In genomic region chr16:57394444-57394843, GRCh38 we compare ENCODE assay signal across 22 cellular contexts. TPM values are rescaled to one million over a fixed set of nuclear protein-coding genes. Genes with fewer than 3 reads are reported as not detected.
DNase-seq lines count a peak whose midpoint lies in the region; ATAC-seq, FAIRE-seq and TF ChIP-seq lines count a peak whose summit lies in the region.
"Had no signal": no experiment of that assay in that cellular context is flagged by ENCODE, and none has a peak within 500 bp of the region (broad histone marks: within the 10 kb centered on the region; RNA-seq: fewer than 3 reads in every experiment).

No MANE protein-coding gene starts in this region.

- ATAC-seq in A549: no peak
- ATAC-seq in K562: no peak
- ATAC-seq: psoas muscle; stimulated activated effector memory CD8-positive, alpha-beta T cell treated with anti-CD3 and anti-CD28 coated beads, Interleukin-12 subunit alpha, Interleukin-12 subunit beta, amount 100 ng/mL, for 72 hours had no signal

- H3K4me3 Mint-ChIP-seq in chondrocyte (ENCODE audit: unreplicated experiment): no peak overlapping the region
- H3K4me3 Mint-ChIP-seq: activated naive CD8-positive, alpha-beta T cell treated with anti-CD3 and anti-CD28 coated beads for 36 hours; stimulated activated effector memory CD8-positive, alpha-beta T cell treated with anti-CD3 and anti-CD28 coated beads, Interleukin-12 subunit alpha, Interleukin-12 subunit beta, amount 100 ng/mL, for 72 hours had no signal

- H3K4me1 Mint-ChIP-seq in chondrocyte (ENCODE audit: low read depth): peaks cover 3% of the 10 kb centered on the region
- H3K4me1 Mint-ChIP-seq: activated naive CD8-positive, alpha-beta T cell treated with anti-CD3 and anti-CD28 coated beads for 36 hours; stimulated activated effector memory CD8-positive, alpha-beta T cell treated with anti-CD3 and anti-CD28 coated beads, Interleukin-12 subunit alpha, Interleukin-12 subunit beta, amount 100 ng/mL, for 72 hours had no signal

- intact Hi-C loops in K562 (cut with micrococcal nuclease): no loop called here
- intact Hi-C loops in dorsolateral prefrontal cortex (cut with DNase I): no loop called here

- H3K27me3 Mint-ChIP-seq in chondrocyte (ENCODE audit: low read depth): peaks cover 5% of the 10 kb centered on the region

- DNase-seq in A549 (ENCODE audit: low read depth in 1 of 2, low spot score in 1 of 2): no peak
- DNase-seq in K562 (ENCODE audit: extremely low read depth in 1 of 4, low spot score in 3 of 4): no peak
- DNase-seq in kidney tubule cell (ENCODE audit: low spot score): peak; percentile 82
- no peak for DNase-seq in dorsolateral prefrontal cortex
- no peak for DNase-seq in chondrocyte (ENCODE audit: low spot score)
- no peak for DNase-seq in stimulated activated CD4-positive, alpha-beta T cell treated with anti-CD3 and anti-CD28 coated beads, Interleukin-12 subunit alpha, Interleukin-12 subunit beta, amount 100 ng/mL, for 4 hours
- DNase-seq in dedifferentiated amniotic fluid mesenchymal stem cell (ENCODE audit: extremely low spot score): no peak
- DNase-seq: activated CD8-positive, alpha-beta memory T cell treated with anti-CD3 and anti-CD28 coated beads, Interleukin-2, amount 50 U/mL, for 48 hours; activated naive CD8-positive, alpha-beta T cell treated with anti-CD3 and anti-CD28 coated beads for 36 hours; NCI-H526; stimulated activated CD4-positive, alpha-beta T cell treated with anti-CD3 and anti-CD28 coated beads, Interleukin-4, amount 100 ng/mL, for 1 hour; WERI-Rb-1 had no signal

- H3K9me3 Mint-ChIP-seq in chondrocyte (ENCODE audit: low read depth): no peaks in the 10 kb centered on the region
- H3K9me3 Mint-ChIP-seq: activated naive CD8-positive, alpha-beta T cell treated with anti-CD3 and anti-CD28 coated beads for 36 hours; stimulated activated effector memory CD8-positive, alpha-beta T cell treated with anti-CD3 and anti-CD28 coated beads, Interleukin-12 subunit alpha, Interleukin-12 subunit beta, amount 100 ng/mL, for 72 hours had no signal

- no peaks in the 10 kb centered on the region for H3K36me3 Mint-ChIP-seq in chondrocyte (ENCODE audit: low read depth)
- H3K36me3 Mint-ChIP-seq: activated naive CD8-positive, alpha-beta T cell treated with anti-CD3 and anti-CD28 coated beads for 36 hours; stimulated activated effector memory CD8-positive, alpha-beta T cell treated with anti-CD3 and anti-CD28 coated beads, Interleukin-12 subunit alpha, Interleukin-12 subunit beta, amount 100 ng/mL, for 72 hours had no signal

- TF ChIP-seq POLR2A in A549 (IDR thresholded peaks at IDR 0.05; ENCODE audit: low read length) (no peak), K562 (conservative IDR thresholded peaks at IDR 0.05) (no peak)

- no peak overlapping the region for H3K4me2 ChIP-seq in A549
- H3K4me2 ChIP-seq in K562 (ENCODE audit: insufficient read depth, low read length): no peak overlapping the region

- H3K9me3 ChIP-seq in A549 (no peaks in the 10 kb centered on the region), HEK293 (ENCODE audit: control insufficient read depth, insufficient read depth, low read depth, low read length) (no peaks in the 10 kb centered on the region), K562 (replicated peaks; ENCODE audit: control insufficient read depth, insufficient read depth, low read depth, low read length) (no peaks in the 10 kb centered on the region; the same call in 1 of the 2 replicates)
- H3K9me3 ChIP-seq: HAP-1, psoas muscle, SJSA1 had no signal

- no peaks in the 10 kb centered on the region for H3K4me1 ChIP-seq in A549
- H3K4me1 ChIP-seq in HEK293 (ENCODE audit: control insufficient read depth, insufficient read depth, low read length): no peaks in the 10 kb centered on the region
- no peaks in the 10 kb centered on the region; a peak in 1 of 5 replicates for H3K4me1 ChIP-seq in K562 (replicated peaks in 1 of 2; ENCODE audit: control insufficient read depth in 2 of 2, insufficient read depth in 2 of 2, low read length in 2 of 2)
- H3K4me1 ChIP-seq: HAP-1, psoas muscle had no signal

- no peak overlapping the region for H3K27ac Mint-ChIP-seq in chondrocyte (ENCODE audit: unreplicated experiment)
- H3K27ac Mint-ChIP-seq: activated naive CD8-positive, alpha-beta T cell treated with anti-CD3 and anti-CD28 coated beads for 36 hours had no signal

- H3K4me3 ChIP-seq in A549 (no peak overlapping the region), HEK293 (ENCODE audit: low read depth, low read length) (no peak overlapping the region), K562 (no peak overlapping the region), dorsolateral prefrontal cortex (no peak overlapping the region)
- H3K4me3 ChIP-seq: coronary artery, HAP-1, psoas muscle, SJSA1 had no signal

- H3K9me1 ChIP-seq in K562 (ENCODE audit: control insufficient read depth, insufficient read depth, low read length): no peaks in the 10 kb centered on the region

- H3K36me3 ChIP-seq in HEK293 (ENCODE audit: control insufficient read depth in 2 of 2, insufficient read depth in 1 of 2, low read length in 2 of 2) (no peaks in the 10 kb centered on the region), K562 (ENCODE audit: control insufficient read depth, insufficient read depth, low read length) (no peaks in the 10 kb centered on the region)
- H3K36me3 ChIP-seq: HAP-1, SJSA1, WERI-Rb-1 had no signal

- no peak overlapping the region for H3K9ac ChIP-seq in K562 (ENCODE audit: insufficient read depth in 1 of 2, low read depth in 2 of 2, low read length in 2 of 2)

- H3K27me3 ChIP-seq in K562 (ENCODE audit: control insufficient read depth in 2 of 2, insufficient read depth in 2 of 2, low read length in 2 of 2) (peaks cover 0 to 25% of the 10 kb centered on the region in 2 experiments; a peak in 3 of 5 replicates), dorsolateral prefrontal cortex (no peaks in the 10 kb centered on the region)
- H3K27me3 ChIP-seq: SJSA1 had no signal

- H3K27ac ChIP-seq in A549: no peak overlapping the region
- no peak overlapping the region for H3K27ac ChIP-seq in HEK293 (ENCODE audit: extremely low read depth, low read depth, low read length)
- H3K27ac ChIP-seq in K562 (ENCODE audit: extremely low read depth, low read depth, low read length): no peak overlapping the region
- no peak overlapping the region for H3K27ac ChIP-seq in dorsolateral prefrontal cortex
- H3K27ac ChIP-seq: coronary artery, psoas muscle, SJSA1, WERI-Rb-1 had no signal

- TF ChIP-seq CTCF in A549 (IDR thresholded peaks at IDR 0.05) (no peak), HEK293 (tag by site-specific recombination; IDR thresholded peaks at IDR 0.05) (no peak), K562 (IDR thresholded peaks at IDR 0.05 in 2 of 3, conservative IDR thresholded peaks at IDR 0.05 in 1 of 3; ENCODE audit: insufficient read depth in 2 of 3, low read depth in 1 of 3, low read length in 3 of 3) (no peak), dorsolateral prefrontal cortex (IDR thresholded peaks at IDR 0.05 in 54 of 56, conservative IDR thresholded peaks at IDR 0.05 in 2 of 56; ENCODE audit: low read depth in 1 of 56, partially characterized antibody in 56 of 56) (no peak), chondrocyte (IDR thresholded peaks at IDR 0.05) (no peak)

- POLR2A ChIA-PET in A549 (lab: Yijun Ruan, JAX): no interaction called here
- POLR2A ChIA-PET in HEK293 (lab: Yijun Ruan, JAX): interaction anchor here (0.8 kb wide), 1 partner anchor 53 kb away, joined by 3 read pairs; the partner anchor contains the start of gene COQ9
- POLR2A ChIA-PET in K562 (lab: Yijun Ruan, JAX): interaction anchor here (0.9 kb wide), 1 partner anchor 13 kb away, joined by 3 read pairs; no protein-coding TSS in a partner anchor

- WGBS in A549 (ENCODE audit: missing lambda C conversion rate): 38% methylated on average over 7 of the region's 7 CpGs
- WGBS in K562 (ENCODE audit: insufficient coverage, low coverage, missing lambda C conversion rate): 9% methylated on average over 7 of the region's 7 CpGs

- no peaks in the 10 kb centered on the region for H3K79me2 ChIP-seq in K562 (ENCODE audit: control insufficient read depth, insufficient read depth, low read length)

- TF ChIP-seq RAD21 in A549 (conservative IDR thresholded peaks at IDR 0.05 in 1 of 2, IDR thresholded peaks at IDR 0.05 in 1 of 2) (no peak), K562 (CRISPR knock-in tag; conservative IDR thresholded peaks at IDR 0.05 in 1 of 2, IDR thresholded peaks at IDR 0.05 in 1 of 2) (no peak)

- CTCF ChIA-PET in A549 (lab: Yijun Ruan, JAX) (interaction anchor here (0.8 to 3.0 kb wide), 9 partner anchors 9 to 94 kb away, joined by 3 to 14 read pairs (median 4); partner anchors contain the start of gene CCL17), HEK293 (lab: Yijun Ruan, JAX) (interaction anchor here (0.9 to 1.8 kb wide), 2 partner anchors 23 to 95 kb away, joined by 3 to 11 read pairs; no protein-coding TSS in a partner anchor), K562 (lab: Yijun Ruan, JAX; ENCODE audit: low intra/inter-chr PET ratio) (no interaction called here)

- TF ChIP-seq EP300 in A549 (IDR thresholded peaks at IDR 0.05): no peak
- no peak for TF ChIP-seq EP300 in K562 (IDR thresholded peaks at IDR 0.05; ENCODE audit: low read length)

- H2AFZ ChIP-seq in K562 (ENCODE audit: low read depth, low read length): no peak overlapping the region

- no TSS peak for BruUV-seq in K562 (replicated peaks; lab: Mats Ljungman, UMichigan)

- no peak for FAIRE-seq in A549 (lab: Jason Lieb, UNC)
- no peak for FAIRE-seq in K562 (lab: Jason Lieb, UNC)
- FAIRE-seq: G401.6 had no signal

- in situ Hi-C loops in K562 (cut with MboI): no loop called here

- H4K20me1 ChIP-seq in K562 (replicated peaks; ENCODE audit: control insufficient read depth, insufficient read depth, low read length): no peaks in the 10 kb centered on the region

RNA-seq across cellular contexts. Expression of gene CCL17, which starts 10.1 kb away (rescaled TPM):
- polyA plus RNA-seq in A549 (2011; rRNA removed) (not detected in 2 replicates), A549 (2017; fragmentation: RNase III; extraction: RNeasy Plus Mini Kit Qiagen cat#74134 plus additional on column Dnase treatment) (not detected in 3 replicates), K562 (2011; rRNA removed) (not detected in 2 replicates), K562 (2014; fragmentation: Illumina TruSeq; extraction: Trizol) (not detected in 2 replicates), K562 (2014; fragmentation: Nextera tagmentation; extraction: Ambion mirVana) (not detected), K562 (2014; rRNA removed) (not detected in 2 replicates)
- not detected in 2 replicates for polyA plus RNA-seq in A549 (2012; cell fraction: cytosol; rRNA removed)
- not detected in 2 replicates for polyA plus RNA-seq in A549 (2012; cell fraction: nucleus; rRNA removed)
- not detected in 2 replicates for polyA minus RNA-seq in A549 (2011; rRNA and poly(A)+ RNA removed)
- not detected in 2 replicates for total RNA-seq in K562 (2011; cell fraction: chromatin; rRNA removed; ENCODE audit: low replicate concordance)
- not detected in 2 replicates for total RNA-seq in K562 (2011; cell fraction: nucleolus; rRNA removed)
- total RNA-seq in K562 (2011; cell fraction: nucleoplasm; rRNA removed): not detected in 2 replicates
- total RNA-seq in K562 (2014; rRNA removed) (not detected in 2 replicates), K562 (2014; rRNA removed; fragmentation: Illumina TruSeq; extraction: Trizol) (not detected in 2 replicates), K562 (2015; rRNA removed; fragmentation: Illumina TruSeq; extraction: Trizol) (not detected in 2 replicates), K562 (2021) (not detected in 2 replicates), dorsolateral prefrontal cortex (1 to 10 TPM in 1 of 120 experiments, under 1 TPM in 1, not detected in 118; 0.93 to 1.5 TPM), chondrocyte (not detected in 3 replicates)
- not detected in 2 replicates for polyA plus RNA-seq in K562 (2011; cell fraction: cytosol; rRNA removed)
- not detected in 2 replicates for polyA plus RNA-seq in K562 (2011; cell fraction: nucleus; rRNA removed)
- not detected in 2 replicates for polyA plus RNA-seq in K562 (2012)
- polyA minus RNA-seq in K562 (2011; rRNA and poly(A)+ RNA removed): not detected in 2 replicates
- not detected in 2 replicates for polyA minus RNA-seq in K562 (2011; cell fraction: cytosol; rRNA and poly(A)+ RNA removed)
- not detected in 2 replicates for polyA minus RNA-seq in K562 (2011; cell fraction: nucleus; rRNA and poly(A)+ RNA removed)
- total RNA-seq: activated naive CD8-positive, alpha-beta T cell treated with anti-CD3 and anti-CD28 coated beads for 36 hours; fibroblast of lung; mononuclear cell; psoas muscle; SJSA1 had no signal
- polyA plus RNA-seq: BJ, fibroblast of lung had no signal

RNA-seq across cellular contexts. Expression of gene CX3CL1, which starts 22.2 kb away (rescaled TPM):
- polyA plus RNA-seq in A549 (2011; rRNA removed): 0.10 and 0.17 TPM in 2 replicates
- 0.04 and 0.10 TPM in 2 replicates for polyA plus RNA-seq in A549 (2012; cell fraction: cytosol; rRNA removed)
- 0.18 and 0.21 TPM in 2 replicates for polyA plus RNA-seq in A549 (2012; cell fraction: nucleus; rRNA removed)
- polyA plus RNA-seq in A549 (2017; fragmentation: RNase III; extraction: RNeasy Plus Mini Kit Qiagen cat#74134 plus additional on column Dnase treatment): 0.08 to 0.17 TPM (median 0.08 TPM) in 3 replicates
- polyA minus RNA-seq in A549 (2011; rRNA and poly(A)+ RNA removed): 0.08 and 0.19 TPM in 2 replicates
- total RNA-seq in K562 (2011; cell fraction: chromatin; rRNA removed; ENCODE audit: low replicate concordance): not detected in 2 replicates
- total RNA-seq in K562 (2011; cell fraction: nucleolus; rRNA removed): not detected in 2 replicates
- not detected in 2 replicates for total RNA-seq in K562 (2011; cell fraction: nucleoplasm; rRNA removed)
- total RNA-seq in K562 (2014; rRNA removed): not detected in 2 replicates
- not detected in 2 replicates for total RNA-seq in K562 (2014; rRNA removed; fragmentation: Illumina TruSeq; extraction: Trizol)
- not detected in 2 replicates for total RNA-seq in K562 (2015; rRNA removed; fragmentation: Illumina TruSeq; extraction: Trizol)
- 0.09 and 0.16 TPM in 2 replicates for total RNA-seq in K562 (2021)
- not detected in 2 replicates for polyA plus RNA-seq in K562 (2011; rRNA removed)
- polyA plus RNA-seq in K562 (2011; cell fraction: cytosol; rRNA removed): not detected in 2 replicates
- polyA plus RNA-seq in K562 (2011; cell fraction: nucleus; rRNA removed): not detected in 2 replicates
- polyA plus RNA-seq in K562 (2012): not detected in 2 replicates
- polyA plus RNA-seq in K562 (2014; fragmentation: Illumina TruSeq; extraction: Trizol): not detected in 2 replicates
- polyA plus RNA-seq in K562 (2014; fragmentation: Nextera tagmentation; extraction: Ambion mirVana): not detected
- polyA plus RNA-seq in K562 (2014; rRNA removed): not detected in 2 replicates
- not detected in 2 replicates for polyA minus RNA-seq in K562 (2011; rRNA and poly(A)+ RNA removed)
- polyA minus RNA-seq in K562 (2011; cell fraction: cytosol; rRNA and poly(A)+ RNA removed): not detected in 2 replicates
- not detected in 2 replicates for polyA minus RNA-seq in K562 (2011; cell fraction: nucleus; rRNA and poly(A)+ RNA removed)
- total RNA-seq in dorsolateral prefrontal cortex: 100 to 1,000 TPM in 3 of 120 experiments, 10 to 100 TPM in 117; 32.3 to 105 (median 74.3) TPM
- 11.2 to 47.9 TPM (median 46.0 TPM) in 3 replicates for total RNA-seq in chondrocyte
- total RNA-seq: fibroblast of lung, mononuclear cell had no signal
- polyA plus RNA-seq: fibroblast of lung had no signal

RNA-seq across cellular contexts. Expression of gene CCL22, which starts 35.9 kb away (rescaled TPM):
- polyA plus RNA-seq in A549 (2011; rRNA removed): not detected in 2 replicates
- polyA plus RNA-seq in A549 (2012; cell fraction: cytosol; rRNA removed): not detected in 2 replicates
- not detected in 2 replicates for polyA plus RNA-seq in A549 (2012; cell fraction: nucleus; rRNA removed)
- not detected in 3 replicates for polyA plus RNA-seq in A549 (2017; fragmentation: RNase III; extraction: RNeasy Plus Mini Kit Qiagen cat#74134 plus additional on column Dnase treatment)
- not detected in 2 replicates for polyA minus RNA-seq in A549 (2011; rRNA and poly(A)+ RNA removed)
- not detected in 2 replicates for total RNA-seq in K562 (2011; cell fraction: chromatin; rRNA removed; ENCODE audit: low replicate concordance)
- not detected in 2 replicates for total RNA-seq in K562 (2011; cell fraction: nucleolus; rRNA removed)
- total RNA-seq in K562 (2011; cell fraction: nucleoplasm; rRNA removed): not detected in 2 replicates
- total RNA-seq in K562 (2014; rRNA removed): not detected in 2 replicates
- not detected in 2 replicates for total RNA-seq in K562 (2014; rRNA removed; fragmentation: Illumina TruSeq; extraction: Trizol)
- not detected in 2 replicates for total RNA-seq in K562 (2015; rRNA removed; fragmentation: Illumina TruSeq; extraction: Trizol)
- 0.29 and 0.60 TPM in 2 replicates for total RNA-seq in K562 (2021)
- polyA plus RNA-seq in K562 (2011; rRNA removed): not detected in 2 replicates
- not detected in 2 replicates for polyA plus RNA-seq in K562 (2011; cell fraction: cytosol; rRNA removed)
- not detected in 2 replicates for polyA plus RNA-seq in K562 (2011; cell fraction: nucleus; rRNA removed)
- 0.04 and 0.06 TPM in 2 replicates for polyA plus RNA-seq in K562 (2012)
- 0.10 TPM in 1 of 2 replicates, not detected in the other for polyA plus RNA-seq in K562 (2014; fragmentation: Illumina TruSeq; extraction: Trizol)
- under 1 TPM; 0.04 to 0.07 TPM for polyA plus RNA-seq in K562 (2014; fragmentation: Nextera tagmentation; extraction: Ambion mirVana)
- polyA plus RNA-seq in K562 (2014; rRNA removed): 0.04 TPM in 1 of 2 replicates, not detected in the other
- polyA minus RNA-seq in K562 (2011; rRNA and poly(A)+ RNA removed): not detected in 2 replicates
- not detected in 2 replicates for polyA minus RNA-seq in K562 (2011; cell fraction: cytosol; rRNA and poly(A)+ RNA removed)
- not detected in 2 replicates for polyA minus RNA-seq in K562 (2011; cell fraction: nucleus; rRNA and poly(A)+ RNA removed)
- under 1 TPM in 23 of 120 experiments, not detected in 97; 0.15 to 0.56 (median 0.19) TPM for total RNA-seq in dorsolateral prefrontal cortex
- not detected in 3 replicates for total RNA-seq in chondrocyte
- total RNA-seq: fibroblast of lung, mononuclear cell, SJSA1 had no signal
- polyA plus RNA-seq: BJ, fibroblast of lung had no signal

RNA-seq across cellular contexts. Expression of gene CIAPIN1, which starts 52.7 kb away (rescaled TPM):
- polyA plus RNA-seq in A549 (2011; rRNA removed) (101 and 114 TPM in 2 replicates), A549 (2017; fragmentation: RNase III; extraction: RNeasy Plus Mini Kit Qiagen cat#74134 plus additional on column Dnase treatment) (69.1 to 75.0 TPM (median 71.5 TPM) in 3 replicates), K562 (2011; rRNA removed) (98.1 and 104 TPM in 2 replicates), K562 (2014; fragmentation: Illumina TruSeq; extraction: Trizol) (85.8 and 87.4 TPM in 2 replicates), K562 (2014; fragmentation: Nextera tagmentation; extraction: Ambion mirVana) (100 to 1,000 TPM; 256 to 263 TPM), K562 (2014; rRNA removed) (68.3 and 72.8 TPM in 2 replicates)
- polyA plus RNA-seq in A549 (2012; cell fraction: cytosol; rRNA removed): 66.5 and 75.6 TPM in 2 replicates
- polyA plus RNA-seq in A549 (2012; cell fraction: nucleus; rRNA removed): 49.6 and 75.2 TPM in 2 replicates
- 49.6 and 60.0 TPM in 2 replicates for polyA minus RNA-seq in A549 (2011; rRNA and poly(A)+ RNA removed)
- total RNA-seq in K562 (2011; cell fraction: chromatin; rRNA removed; ENCODE audit: low replicate concordance): 76.1 and 94.2 TPM in 2 replicates
- 47.2 and 48.7 TPM in 2 replicates for total RNA-seq in K562 (2011; cell fraction: nucleolus; rRNA removed)
- total RNA-seq in K562 (2011; cell fraction: nucleoplasm; rRNA removed): 57.9 and 64.7 TPM in 2 replicates
- total RNA-seq in K562 (2014; rRNA removed) (79.2 and 100 TPM in 2 replicates), K562 (2014; rRNA removed; fragmentation: Illumina TruSeq; extraction: Trizol) (78.2 and 83.6 TPM in 2 replicates), K562 (2015; rRNA removed; fragmentation: Illumina TruSeq; extraction: Trizol) (71.8 and 74.6 TPM in 2 replicates), K562 (2021) (95.7 and 102 TPM in 2 replicates), dorsolateral prefrontal cortex (10 to 100 TPM; 30.2 to 91.1 (median 63.7) TPM), chondrocyte (43.3 to 48.9 TPM (median 46.8 TPM) in 3 replicates)
- 79.8 and 91.8 TPM in 2 replicates for polyA plus RNA-seq in K562 (2011; cell fraction: cytosol; rRNA removed)
- polyA plus RNA-seq in K562 (2011; cell fraction: nucleus; rRNA removed): 64.2 and 65.5 TPM in 2 replicates
- 59.6 and 73.4 TPM in 2 replicates for polyA plus RNA-seq in K562 (2012)
- polyA minus RNA-seq in K562 (2011; rRNA and poly(A)+ RNA removed): 67.4 and 77.9 TPM in 2 replicates
- 23.9 and 35.3 TPM in 2 replicates for polyA minus RNA-seq in K562 (2011; cell fraction: cytosol; rRNA and poly(A)+ RNA removed)
- polyA minus RNA-seq in K562 (2011; cell fraction: nucleus; rRNA and poly(A)+ RNA removed): 14.1 and 24.7 TPM in 2 replicates

RNA-seq across cellular contexts. Expression of gene COQ9, which starts 52.8 kb away (rescaled TPM):
- polyA plus RNA-seq in A549 (2011; rRNA removed) (109 and 130 TPM in 2 replicates), A549 (2017; fragmentation: RNase III; extraction: RNeasy Plus Mini Kit Qiagen cat#74134 plus additional on column Dnase treatment) (46.2 to 48.0 TPM (median 47.2 TPM) in 3 replicates), K562 (2011; rRNA removed) (139 and 143 TPM in 2 replicates), K562 (2014; fragmentation: Illumina TruSeq; extraction: Trizol) (92.0 and 110 TPM in 2 replicates), K562 (2014; fragmentation: Nextera tagmentation; extraction: Ambion mirVana) (10 to 100 TPM; 35.0 to 55.2 TPM), K562 (2014; rRNA removed) (84.2 and 102 TPM in 2 replicates)
- 91.1 and 99.7 TPM in 2 replicates for polyA plus RNA-seq in A549 (2012; cell fraction: cytosol; rRNA removed)
- polyA plus RNA-seq in A549 (2012; cell fraction: nucleus; rRNA removed): 90.2 and 108 TPM in 2 replicates
- polyA minus RNA-seq in A549 (2011; rRNA and poly(A)+ RNA removed): 81.0 and 97.4 TPM in 2 replicates
- total RNA-seq in K562 (2011; cell fraction: chromatin; rRNA removed; ENCODE audit: low replicate concordance): 89.8 and 122 TPM in 2 replicates
- 76.9 and 77.6 TPM in 2 replicates for total RNA-seq in K562 (2011; cell fraction: nucleolus; rRNA removed)
- total RNA-seq in K562 (2011; cell fraction: nucleoplasm; rRNA removed): 91.4 and 128 TPM in 2 replicates
- total RNA-seq in K562 (2014; rRNA removed) (74.4 and 98.2 TPM in 2 replicates), K562 (2014; rRNA removed; fragmentation: Illumina TruSeq; extraction: Trizol) (62.5 and 65.5 TPM in 2 replicates), K562 (2015; rRNA removed; fragmentation: Illumina TruSeq; extraction: Trizol) (68.9 and 71.4 TPM in 2 replicates), K562 (2021) (63.3 and 63.7 TPM in 2 replicates), dorsolateral prefrontal cortex (100 to 1,000 TPM in 1 of 120 experiments, 10 to 100 TPM in 119; 49.2 to 112 (median 71.8) TPM), chondrocyte (30.9 to 40.8 TPM (median 31.6 TPM) in 3 replicates)
- 148 and 155 TPM in 2 replicates for polyA plus RNA-seq in K562 (2011; cell fraction: cytosol; rRNA removed)
- polyA plus RNA-seq in K562 (2011; cell fraction: nucleus; rRNA removed): 246 and 249 TPM in 2 replicates
- polyA plus RNA-seq in K562 (2012): 62.1 and 66.0 TPM in 2 replicates
- polyA minus RNA-seq in K562 (2011; rRNA and poly(A)+ RNA removed): 93.4 and 108 TPM in 2 replicates
- 34.5 and 39.3 TPM in 2 replicates for polyA minus RNA-seq in K562 (2011; cell fraction: cytosol; rRNA and poly(A)+ RNA removed)
- polyA minus RNA-seq in K562 (2011; cell fraction: nucleus; rRNA and poly(A)+ RNA removed): 46.4 and 57.6 TPM in 2 replicates

Comparison
In these comparisons a context has a peak if more than half of its experiments do, and no peak if none do; other contexts are left out.
1. RNA of gene CX3CL1, which starts 22.2 kb away (total RNA-seq): 32.3 to 105 TPM in dorsolateral prefrontal cortex and 11.2 to 47.9 TPM in chondrocyte; 0.09 to 0.16 TPM in K562; every median in the first group is over 10 times any median in the second.